In the genomic region with DNA sequence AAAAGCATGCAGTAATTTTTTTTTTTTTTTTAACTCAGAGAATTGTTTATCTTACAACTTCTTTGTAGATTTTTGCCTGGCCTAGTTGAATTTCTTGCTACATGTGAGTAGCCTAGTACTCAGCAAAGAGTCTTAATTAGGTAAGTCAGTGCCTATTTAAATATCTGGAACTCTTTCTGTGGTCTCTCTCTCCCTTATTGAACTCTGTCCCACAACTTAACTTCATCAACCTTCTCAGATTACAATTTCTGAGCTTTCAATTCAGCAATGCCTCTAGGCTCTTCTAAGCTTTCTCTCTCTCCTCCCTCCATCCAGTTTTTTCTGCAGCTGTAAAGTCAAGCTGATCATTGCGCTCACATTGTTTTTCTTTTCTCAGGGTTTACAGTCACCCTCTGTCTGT, we compare ENCODE assay signal across 1 cellular context.
TF ChIP-seq lines count a peak whose summit lies in the region.

No MANE protein-coding gene starts in this region.

TF ChIP-seq in GM23338, 12 proteins besides CTCF, POLR2A, EP300 and RAD21:
- TF ChIP-seq EZH2 (IDR thresholded peaks at IDR 0.05; ENCODE audit: low read depth, unreplicated experiment) (no peak), NANOG (IDR thresholded peaks at IDR 0.05; ENCODE audit: borderline replicate concordance) (no peak), JUNB (IDR thresholded peaks at IDR 0.05; ENCODE audit: unreplicated experiment) (no peak), ZNF114 (CRISPR knock-in tag; IDR thresholded peaks at IDR 0.05) (no peak), ETS1 (IDR thresholded peaks at IDR 0.05) (no peak)
